29 cellular contexts compared by ENCODE assay signal in the genomic region with DNA sequence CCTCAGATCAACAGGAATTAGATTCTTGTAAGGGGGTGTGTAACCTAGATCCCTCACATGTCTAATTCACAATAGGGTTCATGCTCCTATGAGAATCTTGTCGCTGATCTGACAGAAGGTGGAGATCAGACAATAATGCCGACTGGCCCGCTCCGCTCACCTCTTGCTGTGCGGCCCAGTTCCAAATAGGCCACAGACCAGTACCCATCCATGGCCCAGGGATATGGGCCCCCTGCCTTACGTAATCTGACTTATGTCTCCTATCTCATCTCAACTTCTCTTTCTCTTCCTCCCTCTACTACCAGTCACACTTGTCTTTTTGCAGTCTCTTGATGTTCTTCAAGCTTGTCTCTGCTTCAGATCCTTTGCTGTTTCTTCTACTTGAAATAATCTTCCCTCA.
"Had no signal": no experiment of that assay in that cellular context is flagged by ENCODE, and none has a peak within 500 bp of the region (broad histone marks: within the 10 kb centered on the region; RNA-seq: fewer than 3 reads in every experiment).

No MANE protein-coding gene starts in this region.

- H3K9me3 Mint-ChIP-seq: activated B cell treated with CpG ODN at 0.5 μM for 24 hours; activated CD4-positive, alpha-beta memory T cell treated with anti-CD3 and anti-CD28 coated beads for 36 hours; activated naive CD8-positive, alpha-beta T cell treated with anti-CD3 and anti-CD28 coated beads for 36 hours; activated T-cell treated with anti-CD3 and anti-CD28 coated beads, Interleukin-2, amount 50 U/mL, for 4 hours; activated T-helper 1 cell treated with anti-CD3 and anti-CD28 coated beads, Interleukin-12 subunit alpha, Interleukin-12 subunit beta, Interleukin-2, Interleukin-4 antibody, amounts not matched to agents 30 ng/mL and 10 ng/mL and 1 ng/mL, durations not matched to agents 14 hours and 24 hours and 36 hours; central memory CD8-positive, alpha-beta T cell; T-helper 1 cell treated with Interleukin-12 subunit alpha and Interleukin-12 subunit beta and Interleukin-4 antibody, amounts not matched to agents 30 μg/mL and 1 μg/mL, for 36 hours; T-helper 2 cell treated with Interferon-gamma antibody and Interleukin-4, amounts not matched to agents 5 μg/mL and 100 μg/mL, for 36 hours had no signal

- H3K4me1 Mint-ChIP-seq: activated B cell treated with CpG ODN at 0.5 μM for 24 hours had no signal

- DNase-seq: activated B cell treated with CpG ODN at 0.5 μM for 24 hours; activated CD4-positive, alpha-beta memory T cell treated with anti-CD3 and anti-CD28 coated beads for 36 hours; activated CD4-positive, alpha-beta T cell treated with anti-CD3 and anti-CD28 coated beads for 4 hours; activated CD4-positive, alpha-beta T cell treated with anti-CD3 and anti-CD28 coated beads, Interleukin-2, amount 50 U/mL, for 1 hour; activated CD4-positive, CD25-positive, alpha-beta regulatory T cell treated with anti-CD3 and anti-CD28 coated beads, Interleukin-2, amount 50 U/mL, for 72 hours; activated CD8-positive, alpha-beta memory T cell treated with anti-CD3 and anti-CD28 coated beads, Interleukin-2, amount 50 U/mL, for 4 hours; activated effector memory CD4-positive, alpha-beta T cell treated with Interleukin-2 at 50 U/mL for 16 hours; activated naive CD4-positive, alpha-beta T cell treated with anti-CD3 and anti-CD28 coated beads, Interleukin-2, amount 50 U/mL, for 16 hours; activated naive CD8-positive, alpha-beta T cell treated with anti-CD3 and anti-CD28 coated beads for 36 hours; activated T-cell treated with anti-CD3 and anti-CD28 coated beads for 4 hours; activated T-cell treated with anti-CD3 and anti-CD28 coated beads, Interleukin-2, amount 50 U/mL, for 4 hours; amygdala; NCI-H1092; NCI-H1436 treated with DMSO at 0.1 percent for 48 hours; NCI-H1694 treated with DMSO at 0.1 percent for 48 hours; NCI-H2029; NCI-H345; NCI-H524 treated with DMSO at 0.1 percent for 48 hours; SHP77; SJCRH30 had no signal

- H3K4me3 ChIP-seq: ascending aorta, cardiac muscle cell, K562, SJCRH30, SK-N-MC had no signal

- H3K27ac ChIP-seq: ascending aorta, cardiac muscle cell, SJCRH30, SK-N-MC had no signal

- H3K4me3 Mint-ChIP-seq: activated B cell treated with CpG ODN at 0.5 μM for 24 hours; activated CD4-positive, alpha-beta memory T cell treated with anti-CD3 and anti-CD28 coated beads for 36 hours; activated naive CD8-positive, alpha-beta T cell treated with anti-CD3 and anti-CD28 coated beads for 36 hours; activated T-cell treated with anti-CD3 and anti-CD28 coated beads, Interleukin-2, amount 50 U/mL, for 4 hours; activated T-helper 1 cell treated with anti-CD3 and anti-CD28 coated beads, Interleukin-12 subunit alpha, Interleukin-12 subunit beta, Interleukin-2, Interleukin-4 antibody, amounts not matched to agents 30 ng/mL and 10 ng/mL and 1 ng/mL, durations not matched to agents 14 hours and 24 hours and 36 hours; central memory CD8-positive, alpha-beta T cell; T-helper 1 cell treated with Interleukin-12 subunit alpha and Interleukin-12 subunit beta and Interleukin-4 antibody, amounts not matched to agents 30 μg/mL and 1 μg/mL, for 36 hours; T-helper 2 cell treated with Interferon-gamma antibody and Interleukin-4, amounts not matched to agents 5 μg/mL and 100 μg/mL, for 36 hours had no signal

- H3K9me3 ChIP-seq: ascending aorta, SJCRH30 had no signal

- H3K4me1 ChIP-seq: ascending aorta, SJCRH30 had no signal

- H3K27ac Mint-ChIP-seq: activated B cell treated with CpG ODN at 0.5 μM for 24 hours; activated CD4-positive, alpha-beta memory T cell treated with anti-CD3 and anti-CD28 coated beads for 36 hours; activated naive CD8-positive, alpha-beta T cell treated with anti-CD3 and anti-CD28 coated beads for 36 hours; activated T-helper 1 cell treated with anti-CD3 and anti-CD28 coated beads, Interleukin-12 subunit alpha, Interleukin-12 subunit beta, Interleukin-2, Interleukin-4 antibody, amounts not matched to agents 30 ng/mL and 10 ng/mL and 1 ng/mL, durations not matched to agents 14 hours and 24 hours and 36 hours; T-helper 1 cell treated with Interleukin-12 subunit alpha and Interleukin-12 subunit beta and Interleukin-4 antibody, amounts not matched to agents 30 μg/mL and 1 μg/mL, for 36 hours; T-helper 2 cell treated with Interferon-gamma antibody and Interleukin-4, amounts not matched to agents 5 μg/mL and 100 μg/mL, for 36 hours had no signal

- ATAC-seq: activated T-cell treated with anti-CD3 and anti-CD28 coated beads, Interleukin-2, amount 50 U/mL, for 4 hours; K562; Panc1 had no signal

- H3K27me3 ChIP-seq: ascending aorta, cardiac muscle cell, SJCRH30 had no signal

- H3K27me3 Mint-ChIP-seq: activated B cell treated with CpG ODN at 0.5 μM for 24 hours; activated CD4-positive, alpha-beta memory T cell treated with anti-CD3 and anti-CD28 coated beads for 36 hours; activated naive CD8-positive, alpha-beta T cell treated with anti-CD3 and anti-CD28 coated beads for 36 hours; central memory CD8-positive, alpha-beta T cell had no signal
